In the genomic region with DNA sequence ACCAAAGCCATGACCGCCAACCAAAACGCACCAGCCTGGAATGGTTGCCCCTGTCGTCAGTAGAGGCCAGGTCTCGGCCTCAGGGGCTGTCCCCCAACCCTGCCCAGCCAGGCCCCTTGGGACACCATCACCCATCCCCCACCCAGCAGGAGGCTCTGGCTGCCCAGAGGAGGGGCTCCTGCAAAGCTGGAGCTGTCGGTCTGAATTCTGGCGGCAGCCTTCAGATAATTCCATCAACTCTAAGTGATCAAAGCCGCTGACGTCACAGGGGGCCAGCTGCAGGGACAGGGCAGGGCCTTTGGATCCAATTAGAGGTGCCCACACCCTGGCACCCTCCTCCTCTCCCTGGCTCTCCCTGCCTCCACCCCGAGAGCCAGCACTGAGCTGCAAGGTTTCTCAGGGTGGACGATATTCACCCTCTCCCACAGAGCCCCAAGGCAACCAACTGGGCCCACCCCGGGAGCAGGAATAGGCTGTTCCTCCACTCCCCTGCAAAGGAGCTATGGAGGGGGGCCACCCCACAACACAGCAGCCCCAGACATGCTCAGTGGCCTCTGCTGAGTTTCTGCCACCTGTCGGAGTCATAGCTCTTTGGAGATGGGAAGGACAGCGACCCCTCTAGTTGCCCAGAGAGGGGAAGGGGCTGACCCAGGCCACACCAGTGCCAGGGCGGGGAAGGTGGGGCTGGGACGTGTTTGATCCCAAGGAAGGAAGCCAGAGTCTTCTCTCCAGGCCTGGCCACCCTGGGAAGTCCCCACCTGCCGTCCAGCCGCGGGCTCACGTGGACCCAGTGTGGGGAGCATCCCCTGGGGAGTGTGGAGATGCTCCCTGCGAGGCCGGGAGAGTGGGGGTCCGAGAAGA, we compare ENCODE assay signal across 9 cellular contexts.
A peak's percentile ranks its signal among the peaks of the same experiment; 100 is the strongest.
DNase-seq lines count a peak whose midpoint lies in the region; ATAC-seq and TF ChIP-seq lines count a peak whose summit lies in the region.
"Had no signal": no experiment of that assay in that cellular context is flagged by ENCODE, and none has a peak within 500 bp of the region (broad histone marks: within the 10 kb centered on the region; RNA-seq: fewer than 3 reads in every experiment).

No MANE protein-coding gene starts in this region.

- H3K79me2 ChIP-seq in ACC112 (ENCODE audit: control insufficient read depth, insufficient read depth, low read length, unreplicated experiment) = no peaks in the 10 kb centered on the region

- peaks cover 0 to 4% (median 0%) of the 10 kb centered on the region in 11 donors for H3K9me3 Mint-ChIP-seq in naive thymus-derived CD4-positive, alpha-beta T cell

- H3K4me3 ChIP-seq in ACC112 (ENCODE audit: low read depth, low read length) = peak overlapping the region; percentile 40; the same call in 1 of the 2 replicates
- H3K4me3 ChIP-seq in HAP-1 = peak overlapping the region; percentile 24
- no peak overlapping the region for H3K4me3 ChIP-seq in body of pancreas
- peak overlapping the region; percentile 54 for H3K4me3 ChIP-seq in naive thymus-derived CD4-positive, alpha-beta T cell (ENCODE audit: low read length)

- no peaks in the 10 kb centered on the region for H3K36me3 ChIP-seq in ACC112 (ENCODE audit: insufficient read depth, low read length)
- no peaks in the 10 kb centered on the region for H3K36me3 ChIP-seq in HAP-1 (replicated peaks)
- no peaks in the 10 kb centered on the region for H3K36me3 ChIP-seq in body of pancreas (replicated peaks in 1 of 2; ENCODE audit: insufficient read depth in 1 of 2, low read depth in 2 of 2)
- H3K36me3 ChIP-seq in naive thymus-derived CD4-positive, alpha-beta T cell (ENCODE audit: control insufficient read depth in 2 of 3, insufficient read depth in 3 of 3, low read length in 3 of 3) = no peaks in the 10 kb centered on the region

- H3K27me3 ChIP-seq in ACC112 (ENCODE audit: insufficient read depth, low read length) (peaks cover 15% of the 10 kb centered on the region), HAP-1 (ENCODE audit: low read depth) (no peaks in the 10 kb centered on the region), body of pancreas (no peaks in the 10 kb centered on the region)
- H3K27me3 ChIP-seq in naive thymus-derived CD4-positive, alpha-beta T cell (ENCODE audit: control insufficient read depth in 2 of 2, insufficient read depth in 2 of 2, low read length in 2 of 2) = no peaks in the 10 kb centered on the region

- 41 to 60% methylated on average over 7 to 22 of the region's 22 CpGs for WGBS in body of pancreas, 2 donors

- ATAC-seq in body of pancreas (no peak), HG03139 (IDR thresholded peaks at IDR 0.05; ENCODE audit: unreplicated experiment) (no peak)
- no peak for ATAC-seq in naive thymus-derived CD4-positive, alpha-beta T cell

- H3K4me3 Mint-ChIP-seq in naive thymus-derived CD4-positive, alpha-beta T cell = peak overlapping the region in 9 of 10 donors; percentile 47 to 99 (median 97)

- H3K27ac Mint-ChIP-seq in naive thymus-derived CD4-positive, alpha-beta T cell = peak overlapping the region in 6 of 9 donors; percentile 67 to 94 (median 90)

- H3K4me1 ChIP-seq in ACC112 (ENCODE audit: control insufficient read depth, insufficient read depth, low read length, unreplicated experiment) (peaks cover 11% of the 10 kb centered on the region), HAP-1 (peaks cover 5% of the 10 kb centered on the region), body of pancreas (peaks cover 52% of the 10 kb centered on the region)
- H3K4me1 ChIP-seq in naive thymus-derived CD4-positive, alpha-beta T cell (ENCODE audit: control insufficient read depth in 2 of 2, insufficient read depth in 2 of 2, low read length in 2 of 2) = peaks cover 11 to 17% of the 10 kb centered on the region in 2 donors

- H3K36me3 Mint-ChIP-seq in naive thymus-derived CD4-positive, alpha-beta T cell = no peaks in the 10 kb centered on the region

- DNase-seq in HAP-1 (ENCODE audit: low spot score in 2 of 2) (no peak), body of pancreas (peak; percentile 37 to 53 (median 47)), cerebellar nuclear complex (lab: John Stamatoyannopoulos, UW) (no peak), DMS79 (lab: John Stamatoyannopoulos, UW) (no peak), NCI-H510A (lab: John Stamatoyannopoulos, UW) (no peak)
- DNase-seq in naive thymus-derived CD4-positive, alpha-beta T cell = peak in 2 of 9 donors; percentile 15 to 26

- H3K9me3 ChIP-seq in HAP-1 = no peaks in the 10 kb centered on the region
- no peaks in the 10 kb centered on the region for H3K9me3 ChIP-seq in body of pancreas
- H3K9me3 ChIP-seq in naive thymus-derived CD4-positive, alpha-beta T cell (ENCODE audit: control insufficient read depth in 2 of 3, low read length in 3 of 3) = no peaks in the 10 kb centered on the region

- H3K27ac ChIP-seq in ACC112 (ENCODE audit: low read depth, low read length) (no peak overlapping the region), body of pancreas (peak overlapping the region; percentile 24 to 79 (median 61))
- H3K27ac ChIP-seq in naive thymus-derived CD4-positive, alpha-beta T cell (ENCODE audit: low read depth, low read length) = peak overlapping the region; percentile 69
- H3K27ac ChIP-seq: PC-9 had no signal

- H3K27me3 Mint-ChIP-seq in naive thymus-derived CD4-positive, alpha-beta T cell = peaks cover 0 to 13% (median 0%) of the 10 kb centered on the region in 5 donors

- POLR2A ChIA-PET in naive thymus-derived CD4-positive, alpha-beta T cell (lab: Charles Lee) = interaction anchor here (2.3 kb wide), 1 partner anchor 114 kb away, joined by 21 read pairs; a partner anchor contains a TSS

- H2AFZ ChIP-seq in ACC112 (ENCODE audit: low read length, unreplicated experiment) = no peak overlapping the region
- H2AFZ ChIP-seq: PC-9 had no signal

- intact Hi-C loops in body of pancreas (cut with DNase I) = loop anchor here (10.0 kb wide), 2 partner anchors 155 to 395 kb away; no protein-coding TSS in a partner anchor
- intact Hi-C loops in naive thymus-derived CD4-positive, alpha-beta T cell (cut with micrococcal nuclease) = loop anchor here (2.0 to 10.0 kb wide), 8 partner anchors 79 to 1827 kb away; a partner anchor contains a TSS

- in situ Hi-C loops in HAP-1 (cut with MboI; ENCODE audit: low sequenced_read_pairs) = no loop called here

- TF ChIP-seq CTCF in body of pancreas (IDR thresholded peaks at IDR 0.05) = no peak

- peak in 1 of 3 donors; percentile 13 for TF ChIP-seq POLR2A in body of pancreas (IDR thresholded peaks at IDR 0.05)

- peaks cover 5 to 24% (median 21%) of the 10 kb centered on the region in 7 donors for H3K4me1 Mint-ChIP-seq in naive thymus-derived CD4-positive, alpha-beta T cell

- CTCF ChIA-PET in naive thymus-derived CD4-positive, alpha-beta T cell (lab: Charles Lee) = interaction anchor here (1.0 to 3.7 kb wide), 5 partner anchors 13 to 484 kb away, joined by 3 to 15 read pairs (median 7); no protein-coding TSS in a partner anchor

Comparison
In these comparisons a context has a peak if more than half of its experiments do, and no peak if none do; other contexts are left out.
1. H3K4me3 ChIP-seq: peak in ACC112 (single experiment), HAP-1 (single experiment) and naive thymus-derived CD4-positive, alpha-beta T cell (single experiment); none in body of pancreas (0 of 2).
2. DNase-seq: peak in body of pancreas (4 of 4); none in HAP-1 (0 of 2), cerebellar nuclear complex (0 of 2), DMS79 (single experiment) and NCI-H510A (single experiment).